8 cellular contexts compared by ENCODE assay signal in genomic region chr20:50110141-50111047, GRCh38. TPM values are rescaled to one million over a fixed set of nuclear protein-coding genes. Genes with fewer than 3 reads are reported as not detected.
DNase-seq lines count a peak whose midpoint lies in the region; ATAC-seq and TF ChIP-seq lines count a peak whose summit lies in the region.

No MANE protein-coding gene starts in this region.

- H3K27ac ChIP-seq in CD8-positive, alpha-beta T cell (ENCODE audit: low read depth, low read length): peak overlapping the region; percentile 31
- H3K27ac ChIP-seq in brain microvascular endothelial cell: peak overlapping the region; percentile 95
- H3K27ac ChIP-seq in muscle layer of colon (ENCODE audit: low read depth, low read length): peak overlapping the region; percentile 30

- in situ Hi-C loops in brain microvascular endothelial cell (cut with HindIII; ENCODE audit: low pct_ligation_motif_present, low sequenced_read_pairs): no loop called here

- H3K9me3 Mint-ChIP-seq in CD8-positive, alpha-beta T cell: no peaks in the 10 kb centered on the region

- POLR2A ChIA-PET in CD8-positive, alpha-beta T cell (lab: Charles Lee): interaction anchor here (0.6 kb wide), 1 partner anchor 9 kb away, joined by 3 read pairs; no protein-coding TSS in a partner anchor

- CTCF ChIA-PET in CD8-positive, alpha-beta T cell (lab: Charles Lee): interaction anchor here (0.6 to 3.8 kb wide), 9 partner anchors 10 to 114 kb away, joined by 3 to 22 read pairs (median 4); no protein-coding TSS in a partner anchor

- H3K36me3 ChIP-seq in CD8-positive, alpha-beta T cell (ENCODE audit: insufficient read depth, low read length): peaks cover 6% of the 10 kb centered on the region
- H3K36me3 ChIP-seq in brain microvascular endothelial cell (replicated peaks) (peaks cover 3% of the 10 kb centered on the region), muscle layer of colon (ENCODE audit: insufficient read depth, low read length) (no peaks in the 10 kb centered on the region)

- no peak for TF ChIP-seq CTCF in CD8-positive, alpha-beta T cell (IDR thresholded peaks at IDR 0.05)
- no peak for TF ChIP-seq CTCF in brain microvascular endothelial cell (IDR thresholded peaks at IDR 0.05; ENCODE audit: low read depth, low read length, missing control alignments)

- H3K9ac ChIP-seq in muscle layer of colon (ENCODE audit: low read length): no peak overlapping the region

- H3K4me3 ChIP-seq in CD8-positive, alpha-beta T cell (ENCODE audit: low read depth, low read length): peak overlapping the region; percentile 7
- H3K4me3 ChIP-seq in brain microvascular endothelial cell (ENCODE audit: low read depth, low read length) (no peak overlapping the region), muscle layer of colon (ENCODE audit: low read depth in 1 of 2, low read length in 2 of 2) (no peak overlapping the region)

- H3K27ac Mint-ChIP-seq in CD8-positive, alpha-beta T cell: peak overlapping the region; percentile 88

- peaks cover 73% of the 10 kb centered on the region for H3K4me1 ChIP-seq in CD8-positive, alpha-beta T cell (ENCODE audit: insufficient read depth, low read length)
- H3K4me1 ChIP-seq in muscle layer of colon (ENCODE audit: insufficient read depth, low read length): peaks cover 69% of the 10 kb centered on the region

- H3K9me3 ChIP-seq in CD8-positive, alpha-beta T cell (ENCODE audit: low read length): no peaks in the 10 kb centered on the region
- no peaks in the 10 kb centered on the region for H3K9me3 ChIP-seq in muscle layer of colon (ENCODE audit: low read length)

- peaks cover 87% of the 10 kb centered on the region for H3K4me1 Mint-ChIP-seq in CD8-positive, alpha-beta T cell (ENCODE audit: low read depth)

- peak in 6 of 7 experiments; percentile 9 to 68 (median 44) for DNase-seq in CD8-positive, alpha-beta T cell
- DNase-seq in NOMO-1 treated with DMSO at 0.1 percent for 48 hours (lab: John Stamatoyannopoulos, UW; ENCODE audit: unreplicated experiment) (peak; percentile 76), brain microvascular endothelial cell (no peak), NCI-H2107 treated with DMSO at 0.1 percent for 48 hours (lab: John Stamatoyannopoulos, UW; ENCODE audit: unreplicated experiment) (no peak), SW 1271 (lab: John Stamatoyannopoulos, UW) (no peak), H4 (ENCODE audit: low spot score) (no peak)

- peak overlapping the region; percentile 97 for H3K4me3 Mint-ChIP-seq in CD8-positive, alpha-beta T cell

- H3K27me3 Mint-ChIP-seq in CD8-positive, alpha-beta T cell (ENCODE audit: low read depth): no peaks in the 10 kb centered on the region

- H3K36me3 Mint-ChIP-seq in CD8-positive, alpha-beta T cell: peaks cover 31% of the 10 kb centered on the region

- H3K27me3 ChIP-seq in CD8-positive, alpha-beta T cell (ENCODE audit: insufficient read depth, low read length): no peaks in the 10 kb centered on the region
- no peaks in the 10 kb centered on the region for H3K27me3 ChIP-seq in brain microvascular endothelial cell (replicated peaks)
- no peaks in the 10 kb centered on the region for H3K27me3 ChIP-seq in muscle layer of colon (ENCODE audit: control insufficient read depth in 1 of 2, insufficient read depth in 2 of 2, low read length in 2 of 2)

- peak; percentile 37 for ATAC-seq in CD8-positive, alpha-beta T cell
- ATAC-seq in GM21423 (IDR thresholded peaks at IDR 0.05; ENCODE audit: unreplicated experiment): peak; percentile 48

- intact Hi-C loops in CD8-positive, alpha-beta T cell (cut with DNase I, micrococcal nuclease): loop anchor here (5.0 to 10.0 kb wide), 6 partner anchors 42 to 1286 kb away; partner anchors contain the start of genes ZNFX1 (in 2 of the 2), CSE1L (in 1 of the 2), PARD6B (in 1 of the 2) and PEDS1 (in 1 of the 2)

RNA-seq across cellular contexts. Expression of gene UBE2V1, which starts 2.6 kb away (rescaled TPM):
- 100 to 1,000 TPM; 108 to 112 TPM for total RNA-seq in CD8-positive, alpha-beta T cell
- 28.9 and 81.7 TPM in 2 replicates for total RNA-seq in H4 (2014; rRNA removed; shearing (Covaris generic))

RNA-seq across cellular contexts. Expression of gene PEDS1, which starts 43.1 kb away (rescaled TPM):
- total RNA-seq in CD8-positive, alpha-beta T cell: 10 to 100 TPM; 19.0 to 20.8 TPM
- 26.9 and 30.3 TPM in 2 replicates for total RNA-seq in H4 (2014; rRNA removed; shearing (Covaris generic))

Comparison
In these comparisons a context has a peak if more than half of its experiments do, and no peak if none do; other contexts are left out.
1. DNase-seq: peak in CD8-positive, alpha-beta T cell (6 of 7) and NOMO-1 treated with DMSO at 0.1 percent for 48 hours (single experiment); none in brain microvascular endothelial cell (single experiment), NCI-H2107 treated with DMSO at 0.1 percent for 48 hours (single experiment), SW 1271 (0 of 2) and H4 (single experiment).
2. H3K27ac ChIP-seq: peak in every context shown above with its lines; median percentile 95 in brain microvascular endothelial cell; 31 in CD8-positive, alpha-beta T cell; 30 in muscle layer of colon.